ENCODE assay signal across 18 cellular contexts in the genomic region with DNA sequence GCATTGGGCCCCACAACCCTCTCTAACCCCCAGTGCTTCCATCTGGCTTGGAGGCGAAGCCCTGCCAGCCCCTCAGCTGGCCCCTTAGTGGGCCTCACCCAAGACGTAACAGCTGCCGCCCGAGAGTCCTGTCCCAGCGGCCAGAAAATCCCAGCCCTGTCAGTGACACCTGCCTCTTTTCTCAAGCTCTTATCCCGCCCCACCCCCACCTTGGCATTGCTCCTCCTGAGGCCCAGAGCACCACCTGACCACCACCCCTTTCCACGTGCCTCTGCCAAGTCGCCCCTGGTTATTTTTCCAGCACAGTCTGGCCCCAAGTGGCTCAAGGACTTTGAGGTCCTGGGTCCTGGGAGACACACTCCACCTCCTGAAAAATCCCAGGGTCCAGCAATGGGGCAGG. TPM values are rescaled to one million over a fixed set of nuclear protein-coding genes. Genes with fewer than 3 reads are reported as not detected.
DNase-seq lines count a peak whose midpoint lies in the region; ATAC-seq, FAIRE-seq and TF ChIP-seq lines count a peak whose summit lies in the region.
"Had no signal": no experiment of that assay in that cellular context is flagged by ENCODE, and none has a peak within 500 bp of the region (broad histone marks: within the 10 kb centered on the region; RNA-seq: fewer than 3 reads in every experiment).

No MANE protein-coding gene starts in this region.

- H3K9me3 ChIP-seq in BLaER1 treated with 17β-estradiol and CSF1 and Interleukin-3, amounts not matched to agents 10 nM and 100 nM (replicated peaks in 1 of 11), result no peaks in the 10 kb centered on the region
- no peaks in the 10 kb centered on the region for H3K9me3 ChIP-seq in HCT116 (ENCODE audit: control insufficient read depth in 1 of 2, insufficient read depth in 1 of 2, low read depth in 1 of 2, low read length in 2 of 2)
- H3K9me3 ChIP-seq in K562 (replicated peaks; ENCODE audit: control insufficient read depth, insufficient read depth, low read depth, low read length), result no peaks in the 10 kb centered on the region
- H3K9me3 ChIP-seq: lower lobe of right lung had no signal

- H3K4me1 Mint-ChIP-seq in natural killer cell treated with Interleukin-12 subunit alpha and Interleukin-12 subunit beta and Interleukin-15 and Interleukin-18, amount 100 ng/mL, for 72 hours (ENCODE audit: low read depth in 2 of 2), result peaks cover 18% of the 10 kb centered on the region in 2 donors
- H3K4me1 Mint-ChIP-seq: activated CD4-positive, alpha-beta memory T cell treated with anti-CD3 and anti-CD28 coated beads, Interleukin-2, amount 10 ng/mL, durations not matched to agents 7 days and 5 days; activated T-helper 17 cell treated with anti-CD3 and anti-CD28 coated beads, Interleukin-2, amount 50 U/mL, for 72 hours had no signal

- POLR2A ChIA-PET in HCT116 (lab: Charles Lee), result no interaction called here
- POLR2A ChIA-PET in K562 (lab: Yijun Ruan, JAX), result interaction anchor here (0.6 to 2.2 kb wide), 6 partner anchors 11 to 1698 kb away, joined by 3 to 12 read pairs (median 4); no protein-coding TSS in a partner anchor

- H2AFZ ChIP-seq in HCT116 (ENCODE audit: low read depth, low read length, poor library complexity, severe bottlenecking) (no peak overlapping the region), K562 (ENCODE audit: low read depth, low read length) (no peak overlapping the region)

- TF ChIP-seq RAD21 in HCT116 (IDR thresholded peaks at IDR 0.05; ENCODE audit: low read depth) (no peak), K562 (CRISPR knock-in tag; conservative IDR thresholded peaks at IDR 0.05 in 1 of 2, IDR thresholded peaks at IDR 0.05 in 1 of 2) (no peak)

- no TSS peak for BruUV-seq in HCT116 (replicated peaks; lab: Mats Ljungman, UMichigan)
- no TSS peak for BruUV-seq in K562 (replicated peaks; lab: Mats Ljungman, UMichigan)

- H3K27ac Mint-ChIP-seq in natural killer cell treated with Interleukin-12 subunit alpha and Interleukin-12 subunit beta and Interleukin-15 and Interleukin-18, amount 100 ng/mL, for 72 hours, result peak overlapping the region; percentile 39 to 74
- H3K27ac Mint-ChIP-seq: activated CD4-positive, alpha-beta memory T cell treated with anti-CD3 and anti-CD28 coated beads, Interleukin-2, amount 10 ng/mL, durations not matched to agents 7 days and 5 days; activated T-helper 17 cell treated with anti-CD3 and anti-CD28 coated beads, Interleukin-2, amount 50 U/mL, for 72 hours had no signal

- no peak for FAIRE-seq in K562 (lab: Jason Lieb, UNC)
- FAIRE-seq in H54 (lab: Jason Lieb, UNC), result no peak
- FAIRE-seq: GM12892, TTC549 had no signal

- H3K27me3 Mint-ChIP-seq in natural killer cell treated with Interleukin-12 subunit alpha and Interleukin-12 subunit beta and Interleukin-15 and Interleukin-18, amount 100 ng/mL, for 72 hours, result no peaks in the 10 kb centered on the region
- H3K27me3 Mint-ChIP-seq: activated CD4-positive, alpha-beta memory T cell treated with anti-CD3 and anti-CD28 coated beads, Interleukin-2, amount 10 ng/mL, durations not matched to agents 7 days and 5 days; activated T-helper 17 cell treated with anti-CD3 and anti-CD28 coated beads, Interleukin-2, amount 50 U/mL, for 72 hours had no signal

- H3K9me1 ChIP-seq in K562 (ENCODE audit: control insufficient read depth, insufficient read depth, low read length), result no peaks in the 10 kb centered on the region

- no peaks in the 10 kb centered on the region for H3K36me3 Mint-ChIP-seq in natural killer cell treated with Interleukin-12 subunit alpha and Interleukin-12 subunit beta and Interleukin-15 and Interleukin-18, amount 100 ng/mL, for 72 hours

- TF ChIP-seq EP300 in K562 (IDR thresholded peaks at IDR 0.05; ENCODE audit: low read length), result no peak

- peaks cover 8 to 100% (median 51%) of the 10 kb centered on the region in 10 experiments; a peak in 19 of 20 replicates for H3K4me1 ChIP-seq in BLaER1 treated with 17β-estradiol and CSF1 and Interleukin-3, amounts not matched to agents 10 nM and 100 nM
- H3K4me1 ChIP-seq in HCT116 (ENCODE audit: control insufficient read depth in 1 of 2, insufficient read depth in 2 of 2, low read length in 2 of 2) (peaks cover 0 to 37% of the 10 kb centered on the region in 2 experiments; a peak in 2 of 4 replicates), K562 (replicated peaks in 1 of 2; ENCODE audit: control insufficient read depth in 2 of 2, insufficient read depth in 2 of 2, low read length in 2 of 2) (peaks cover 4 to 28% of the 10 kb centered on the region in 2 experiments; a peak in 3 of 5 replicates)

- peak overlapping the region in 6 of 11 experiments; percentile 17 to 79 (median 58); a peak in 10 of 22 replicates for H3K27ac ChIP-seq in BLaER1 treated with 17β-estradiol and CSF1 and Interleukin-3, amounts not matched to agents 10 nM and 100 nM
- H3K27ac ChIP-seq in HCT116 (ENCODE audit: low read depth, low read length) (no peak overlapping the region), K562 (ENCODE audit: extremely low read depth, low read depth, low read length) (no peak overlapping the region)
- H3K27ac ChIP-seq: lower lobe of right lung had no signal

- H3K79me2 ChIP-seq in HCT116 (ENCODE audit: insufficient read depth, low read length), result no peaks in the 10 kb centered on the region
- H3K79me2 ChIP-seq in K562 (ENCODE audit: control insufficient read depth, insufficient read depth, low read length), result no peaks in the 10 kb centered on the region

- ATAC-seq in HCT116 (no peak), K562 (no peak), GM21381 (IDR thresholded peaks at IDR 0.05; ENCODE audit: unreplicated experiment) (no peak)
- no peak for ATAC-seq in natural killer cell treated with Interleukin-12 subunit alpha and Interleukin-12 subunit beta and Interleukin-15 and Interleukin-18, amount 100 ng/mL, for 72 hours
- ATAC-seq: lower lobe of right lung had no signal

- whole genome bisulfite sequencing in K562 (ENCODE audit: insufficient coverage, low coverage, missing lambda C conversion rate), result 50% methylated on average over 7 of the region's 8 CpGs

- peaks cover 37 to 55% (median 43%) of the 10 kb centered on the region in 11 experiments for H4K20me1 ChIP-seq in BLaER1 treated with 17β-estradiol and CSF1 and Interleukin-3, amounts not matched to agents 10 nM and 100 nM
- H4K20me1 ChIP-seq in HCT116 (ENCODE audit: insufficient read depth), result no peaks in the 10 kb centered on the region
- H4K20me1 ChIP-seq in K562 (replicated peaks; ENCODE audit: control insufficient read depth, insufficient read depth, low read length), result peaks cover 8% of the 10 kb centered on the region; the same call in 1 of the 2 replicates

- H3K9ac ChIP-seq in BLaER1 treated with 17β-estradiol and CSF1 and Interleukin-3, amounts not matched to agents 10 nM and 100 nM, result peak overlapping the region in 1 of 11 experiments; percentile 15; a peak in 1 of 22 replicates
- no peak overlapping the region for H3K9ac ChIP-seq in HCT116 (ENCODE audit: low read length)
- 0 out of 4 replicates have a peak overlapping the region, but pooled peaks of 1 of the 2 experiments have one; percentile 39 for H3K9ac ChIP-seq in K562 (ENCODE audit: insufficient read depth in 1 of 2, low read depth in 2 of 2, low read length in 2 of 2)

- TF ChIP-seq CTCF in HCT116 (IDR thresholded peaks at IDR 0.05 in 2 of 3, conservative IDR thresholded peaks at IDR 0.05 in 1 of 3; ENCODE audit: borderline replicate concordance in 1 of 3, insufficient read depth in 1 of 3, low read depth in 2 of 3, low read length in 2 of 3) (no peak), K562 (IDR thresholded peaks at IDR 0.05 in 2 of 3, conservative IDR thresholded peaks at IDR 0.05 in 1 of 3; ENCODE audit: insufficient read depth in 2 of 3, low read depth in 1 of 3, low read length in 3 of 3) (no peak)

- H3K9me2 ChIP-seq in HCT116 (ENCODE audit: insufficient read depth), result no peaks in the 10 kb centered on the region

- RAD21 ChIA-PET in HCT116 (lab: Charles Lee; ENCODE audit: low non-redundant PET in 1 of 2, low total read pairs in 2 of 2, uncharacterized antibody in 2 of 2, unreplicated experiment in 2 of 2), result interaction anchor here (3.0 to 4.1 kb wide), 2 partner anchors 108 to 109 kb away, joined by 15 to 22 read pairs; no protein-coding TSS in a partner anchor

- in situ Hi-C loops in K562 (cut with MboI), result loop anchor here (5.0 kb wide), 1 partner anchor 280 kb away; a partner anchor contains a TSS

- CTCF ChIA-PET in HCT116 (lab: Charles Lee), result interaction anchor here (0.6 to 4.4 kb wide), 5 partner anchors 8 to 304 kb away, joined by 3 to 48 read pairs (median 4); a partner anchor contains a TSS
- CTCF ChIA-PET in K562 (lab: Yijun Ruan, JAX; ENCODE audit: low intra/inter-chr PET ratio), result interaction anchor here (0.6 to 2.9 kb wide), 4 partner anchors 104 to 190 kb away, joined by 3 to 11 read pairs (median 4); no protein-coding TSS in a partner anchor

- H3K36me3 ChIP-seq in BLaER1 treated with 17β-estradiol and CSF1 and Interleukin-3, amounts not matched to agents 10 nM and 100 nM, result peaks cover 37 to 55% (median 51%) of the 10 kb centered on the region in 11 experiments
- H3K36me3 ChIP-seq in HCT116 (ENCODE audit: control insufficient read depth in 1 of 2, insufficient read depth in 2 of 2, low read length in 2 of 2), result no peaks in the 10 kb centered on the region; a peak in 1 of 4 replicates
- H3K36me3 ChIP-seq in K562 (ENCODE audit: control insufficient read depth, insufficient read depth, low read length), result peaks cover 20% of the 10 kb centered on the region; the same call in 2 of the 3 replicates

- peak overlapping the region in 1 of 11 experiments; percentile 9; a peak in 1 of 22 replicates for H3K4me2 ChIP-seq in BLaER1 treated with 17β-estradiol and CSF1 and Interleukin-3, amounts not matched to agents 10 nM and 100 nM
- H3K4me2 ChIP-seq in HCT116 (ENCODE audit: low read length) (peak overlapping the region; percentile 42; the same call in 1 of the 2 replicates), K562 (ENCODE audit: insufficient read depth, low read length) (no peak overlapping the region)

- no peak overlapping the region for H3K4me3 ChIP-seq in BLaER1 treated with 17β-estradiol and CSF1 and Interleukin-3, amounts not matched to agents 10 nM and 100 nM
- H3K4me3 ChIP-seq in HCT116 (replicated peaks in 1 of 2; ENCODE audit: low read depth in 1 of 2, low read length in 2 of 2), result no peak overlapping the region
- H3K4me3 ChIP-seq in K562, result no peak overlapping the region
- H3K4me3 ChIP-seq: lower lobe of right lung had no signal

- DNase-seq in HCT116 (ENCODE audit: low read depth, low spot score), result no peak
- DNase-seq in K562 (ENCODE audit: extremely low read depth in 1 of 4, low spot score in 3 of 4), result no peak
- DNase-seq in natural killer cell treated with Interleukin-12 subunit alpha and Interleukin-12 subunit beta and Interleukin-15 and Interleukin-18, amount 100 ng/mL, for 72 hours (ENCODE audit: low spot score), result no peak
- DNase-seq in H54 (ENCODE audit: insufficient read length, low spot score), result no peak
- DNase-seq in T-helper 1 cell, result no peak
- DNase-seq in dedifferentiated amniotic fluid mesenchymal stem cell (ENCODE audit: extremely low spot score), result no peak
- DNase-seq: activated CD4-positive, alpha-beta memory T cell treated with anti-CD3 and anti-CD28 coated beads, Interleukin-2, amount 10 ng/mL, durations not matched to agents 7 days and 5 days; anterior cingulate cortex; lower lobe of right lung; NCI-H1694; NCI-H774 had no signal

- no peaks in the 10 kb centered on the region for H3K9me3 Mint-ChIP-seq in natural killer cell treated with Interleukin-12 subunit alpha and Interleukin-12 subunit beta and Interleukin-15 and Interleukin-18, amount 100 ng/mL, for 72 hours
- H3K9me3 Mint-ChIP-seq: activated CD4-positive, alpha-beta memory T cell treated with anti-CD3 and anti-CD28 coated beads, Interleukin-2, amount 10 ng/mL, durations not matched to agents 7 days and 5 days; activated T-helper 17 cell treated with anti-CD3 and anti-CD28 coated beads, Interleukin-2, amount 50 U/mL, for 72 hours had no signal

- H3K4me3 Mint-ChIP-seq in natural killer cell treated with Interleukin-12 subunit alpha and Interleukin-12 subunit beta and Interleukin-15 and Interleukin-18, amount 100 ng/mL, for 72 hours, result no peak overlapping the region
- H3K4me3 Mint-ChIP-seq: activated CD4-positive, alpha-beta memory T cell treated with anti-CD3 and anti-CD28 coated beads, Interleukin-2, amount 10 ng/mL, durations not matched to agents 7 days and 5 days; activated T-helper 17 cell treated with anti-CD3 and anti-CD28 coated beads, Interleukin-2, amount 50 U/mL, for 72 hours had no signal

- intact Hi-C loops in HCT116 (cut with micrococcal nuclease) (no loop called here), K562 (cut with micrococcal nuclease) (loop anchor here (10.0 kb wide), 1 partner anchor 278 kb away; a partner anchor contains a TSS)

- TF ChIP-seq POLR2A in HCT116 (IDR thresholded peaks at IDR 0.05; ENCODE audit: borderline replicate concordance, extremely low read depth, insufficient read depth, insufficient read length) (no peak), K562 (conservative IDR thresholded peaks at IDR 0.05) (no peak), H54 (IDR thresholded peaks at IDR 0.05; ENCODE audit: low read depth, low read length) (no peak)

- H3K27me3 ChIP-seq in BLaER1 treated with 17β-estradiol and CSF1 and Interleukin-3, amounts not matched to agents 10 nM and 100 nM, result no peaks in the 10 kb centered on the region
- no peaks in the 10 kb centered on the region for H3K27me3 ChIP-seq in HCT116 (ENCODE audit: insufficient read depth, low read length)
- H3K27me3 ChIP-seq in K562 (ENCODE audit: control insufficient read depth in 2 of 2, insufficient read depth in 2 of 2, low read length in 2 of 2), result no peaks in the 10 kb centered on the region

RNA-seq across cellular contexts. Expression of a gene that starts 5.9 kb away (rescaled TPM):
- total RNA-seq in HCT116 (2021; ENCODE audit: unreplicated experiment), result 3.2 TPM
- polyA plus RNA-seq in HCT116 (2012), result 0.10 and 0.33 TPM in 2 replicates
- not detected in 2 replicates for total RNA-seq in K562 (2011; cell fraction: chromatin; rRNA removed; ENCODE audit: low replicate concordance)
- total RNA-seq in K562 (2011; cell fraction: nucleolus; rRNA removed), result not detected in 2 replicates
- not detected in 2 replicates for total RNA-seq in K562 (2011; cell fraction: nucleoplasm; rRNA removed)
- not detected in 2 replicates for total RNA-seq in K562 (2014; rRNA removed)
- total RNA-seq in K562 (2014; rRNA removed; fragmentation: Illumina TruSeq; extraction: Trizol), result not detected in 2 replicates
- total RNA-seq in K562 (2015; rRNA removed; fragmentation: Illumina TruSeq; extraction: Trizol), result not detected in 2 replicates
- total RNA-seq in K562 (2021), result 0.84 and 1.2 TPM in 2 replicates
- not detected in 2 replicates for polyA plus RNA-seq in K562 (2011; rRNA removed)
- not detected in 2 replicates for polyA plus RNA-seq in K562 (2011; cell fraction: cytosol; rRNA removed)
- not detected in 2 replicates for polyA plus RNA-seq in K562 (2011; cell fraction: nucleus; rRNA removed)
- polyA plus RNA-seq in K562 (2012), result 0.03 and 0.12 TPM in 2 replicates
- not detected in 2 replicates for polyA plus RNA-seq in K562 (2014; fragmentation: Illumina TruSeq; extraction: Trizol)
- polyA plus RNA-seq in K562 (2014; fragmentation: Nextera tagmentation; extraction: Ambion mirVana), result not detected
- not detected in 2 replicates for polyA plus RNA-seq in K562 (2014; rRNA removed)
- not detected in 2 replicates for polyA minus RNA-seq in K562 (2011; rRNA and poly(A)+ RNA removed)
- polyA minus RNA-seq in K562 (2011; cell fraction: cytosol; rRNA and poly(A)+ RNA removed), result not detected in 2 replicates
- polyA minus RNA-seq in K562 (2011; cell fraction: nucleus; rRNA and poly(A)+ RNA removed), result not detected in 2 replicates
- total RNA-seq in natural killer cell treated with Interleukin-12 subunit alpha and Interleukin-12 subunit beta and Interleukin-15 and Interleukin-18, amount 100 ng/mL, for 72 hours, result 1 to 10 TPM in 1 of 2 donors, under 1 TPM in 1; 0.53 to 2.3 TPM
- total RNA-seq: activated T-helper 17 cell treated with anti-CD3 and anti-CD28 coated beads, Interleukin-2, amount 50 U/mL, for 72 hours; Daoy; lower lobe of right lung; osteocyte had no signal

RNA-seq across cellular contexts. Expression of a gene that starts 22.6 kb away (rescaled TPM):
- total RNA-seq in HCT116 (2021; ENCODE audit: unreplicated experiment), result 69.7 TPM
- 66.3 and 74.0 TPM in 2 replicates for polyA plus RNA-seq in HCT116 (2012)
- 5.8 and 18.8 TPM in 2 replicates for total RNA-seq in K562 (2011; cell fraction: chromatin; rRNA removed; ENCODE audit: low replicate concordance)
- 14.5 and 18.0 TPM in 2 replicates for total RNA-seq in K562 (2011; cell fraction: nucleolus; rRNA removed)
- 10.8 and 14.2 TPM in 2 replicates for total RNA-seq in K562 (2011; cell fraction: nucleoplasm; rRNA removed)
- total RNA-seq in K562 (2014; rRNA removed), result 53.6 and 62.9 TPM in 2 replicates
- 8.6 and 8.8 TPM in 2 replicates for total RNA-seq in K562 (2014; rRNA removed; fragmentation: Illumina TruSeq; extraction: Trizol)
- total RNA-seq in K562 (2015; rRNA removed; fragmentation: Illumina TruSeq; extraction: Trizol), result 25.2 and 27.9 TPM in 2 replicates
- total RNA-seq in K562 (2021), result 64.3 and 70.0 TPM in 2 replicates
- polyA plus RNA-seq in K562 (2011; rRNA removed), result 19.7 and 22.8 TPM in 2 replicates
- 25.0 and 52.4 TPM in 2 replicates for polyA plus RNA-seq in K562 (2011; cell fraction: cytosol; rRNA removed)
- 15.0 and 24.5 TPM in 2 replicates for polyA plus RNA-seq in K562 (2011; cell fraction: nucleus; rRNA removed)
- 38.1 and 44.7 TPM in 2 replicates for polyA plus RNA-seq in K562 (2012)
- 26.1 and 40.7 TPM in 2 replicates for polyA plus RNA-seq in K562 (2014; fragmentation: Illumina TruSeq; extraction: Trizol)
- polyA plus RNA-seq in K562 (2014; fragmentation: Nextera tagmentation; extraction: Ambion mirVana), result 1 to 10 TPM; 1.7 to 1.8 TPM
- 62.3 and 73.5 TPM in 2 replicates for polyA plus RNA-seq in K562 (2014; rRNA removed)
- polyA minus RNA-seq in K562 (2011; rRNA and poly(A)+ RNA removed), result 5.5 and 6.9 TPM in 2 replicates
- polyA minus RNA-seq in K562 (2011; cell fraction: cytosol; rRNA and poly(A)+ RNA removed), result 16.4 and 20.5 TPM in 2 replicates
- polyA minus RNA-seq in K562 (2011; cell fraction: nucleus; rRNA and poly(A)+ RNA removed), result 4.4 and 5.1 TPM in 2 replicates
- 100 to 1,000 TPM; 164 to 185 TPM for total RNA-seq in natural killer cell treated with Interleukin-12 subunit alpha and Interleukin-12 subunit beta and Interleukin-15 and Interleukin-18, amount 100 ng/mL, for 72 hours

RNA-seq across cellular contexts. Expression of a gene that starts 24.2 kb away (rescaled TPM):
- total RNA-seq in HCT116 (2021; ENCODE audit: unreplicated experiment) (1.6 TPM), K562 (2014; rRNA removed) (not detected in 2 replicates), K562 (2014; rRNA removed; fragmentation: Illumina TruSeq; extraction: Trizol) (not detected in 2 replicates), K562 (2015; rRNA removed; fragmentation: Illumina TruSeq; extraction: Trizol) (not detected in 2 replicates), K562 (2021) (0.47 and 0.62 TPM in 2 replicates)
- 0.17 TPM in 1 of 2 replicates, not detected in the other for polyA plus RNA-seq in HCT116 (2012)
- not detected in 2 replicates for total RNA-seq in K562 (2011; cell fraction: chromatin; rRNA removed; ENCODE audit: low replicate concordance)
- total RNA-seq in K562 (2011; cell fraction: nucleolus; rRNA removed), result not detected in 2 replicates
- not detected in 2 replicates for total RNA-seq in K562 (2011; cell fraction: nucleoplasm; rRNA removed)
- polyA plus RNA-seq in K562 (2011; rRNA removed) (not detected in 2 replicates), K562 (2014; fragmentation: Illumina TruSeq; extraction: Trizol) (not detected in 2 replicates), K562 (2014; fragmentation: Nextera tagmentation; extraction: Ambion mirVana) (not detected), K562 (2014; rRNA removed) (not detected in 2 replicates)
- not detected in 2 replicates for polyA plus RNA-seq in K562 (2011; cell fraction: cytosol; rRNA removed)
- 0.17 TPM in 1 of 2 replicates, not detected in the other for polyA plus RNA-seq in K562 (2011; cell fraction: nucleus; rRNA removed)
- 0.30 TPM in 1 of 2 replicates, not detected in the other for polyA plus RNA-seq in K562 (2012)
- not detected in 2 replicates for polyA minus RNA-seq in K562 (2011; rRNA and poly(A)+ RNA removed)
- polyA minus RNA-seq in K562 (2011; cell fraction: cytosol; rRNA and poly(A)+ RNA removed), result not detected in 2 replicates
- polyA minus RNA-seq in K562 (2011; cell fraction: nucleus; rRNA and poly(A)+ RNA removed), result not detected in 2 replicates
- total RNA-seq in natural killer cell treated with Interleukin-12 subunit alpha and Interleukin-12 subunit beta and Interleukin-15 and Interleukin-18, amount 100 ng/mL, for 72 hours, result not detected
- total RNA-seq: activated CD4-positive, alpha-beta memory T cell treated with anti-CD3 and anti-CD28 coated beads, Interleukin-2, amount 10 ng/mL, durations not matched to agents 7 days and 5 days; activated T-helper 17 cell treated with anti-CD3 and anti-CD28 coated beads, Interleukin-2, amount 50 U/mL, for 72 hours; Daoy; lower lobe of right lung; osteocyte had no signal

RNA-seq across cellular contexts. Expression of a gene that starts 43.6 kb away (rescaled TPM):
- total RNA-seq in HCT116 (2021; ENCODE audit: unreplicated experiment) (not detected), K562 (2014; rRNA removed) (2.1 TPM in 1 of 2 replicates, not detected in the other), K562 (2014; rRNA removed; fragmentation: Illumina TruSeq; extraction: Trizol) (not detected in 2 replicates), K562 (2015; rRNA removed; fragmentation: Illumina TruSeq; extraction: Trizol) (not detected in 2 replicates), K562 (2021) (0.40 and 0.51 TPM in 2 replicates)
- polyA plus RNA-seq in HCT116 (2012), result not detected in 2 replicates
- total RNA-seq in K562 (2011; cell fraction: chromatin; rRNA removed; ENCODE audit: low replicate concordance), result not detected in 2 replicates
- not detected in 2 replicates for total RNA-seq in K562 (2011; cell fraction: nucleolus; rRNA removed)
- not detected in 2 replicates for total RNA-seq in K562 (2011; cell fraction: nucleoplasm; rRNA removed)
- polyA plus RNA-seq in K562 (2011; rRNA removed) (not detected in 2 replicates), K562 (2014; fragmentation: Illumina TruSeq; extraction: Trizol) (not detected in 2 replicates), K562 (2014; fragmentation: Nextera tagmentation; extraction: Ambion mirVana) (under 1 TPM in 1 of 2 experiments, not detected in 1; 0.25 TPM), K562 (2014; rRNA removed) (0.25 and 0.39 TPM in 2 replicates)
- 0.31 TPM in 1 of 2 replicates, not detected in the other for polyA plus RNA-seq in K562 (2011; cell fraction: cytosol; rRNA removed)
- not detected in 2 replicates for polyA plus RNA-seq in K562 (2011; cell fraction: nucleus; rRNA removed)
- 0.28 TPM in 1 of 2 replicates, not detected in the other for polyA plus RNA-seq in K562 (2012)
- 0.28 TPM in 1 of 2 replicates, not detected in the other for polyA minus RNA-seq in K562 (2011; rRNA and poly(A)+ RNA removed)
- not detected in 2 replicates for polyA minus RNA-seq in K562 (2011; cell fraction: cytosol; rRNA and poly(A)+ RNA removed)
- not detected in 2 replicates for polyA minus RNA-seq in K562 (2011; cell fraction: nucleus; rRNA and poly(A)+ RNA removed)
- not detected for total RNA-seq in natural killer cell treated with Interleukin-12 subunit alpha and Interleukin-12 subunit beta and Interleukin-15 and Interleukin-18, amount 100 ng/mL, for 72 hours
- total RNA-seq: activated CD4-positive, alpha-beta memory T cell treated with anti-CD3 and anti-CD28 coated beads, Interleukin-2, amount 10 ng/mL, durations not matched to agents 7 days and 5 days; activated T-helper 17 cell treated with anti-CD3 and anti-CD28 coated beads, Interleukin-2, amount 50 U/mL, for 72 hours; Daoy; lower lobe of right lung; osteocyte had no signal

Comparison
In these comparisons a context has a peak if more than half of its experiments do, and no peak if none do; other contexts are left out.
1. H3K27ac ChIP-seq: peak in BLaER1 treated with 17β-estradiol and CSF1 and Interleukin-3, amounts not matched to agents 10 nM and 100 nM (6 of 11); none in HCT116 (single experiment) and K562 (single experiment).